In the genomic region with DNA sequence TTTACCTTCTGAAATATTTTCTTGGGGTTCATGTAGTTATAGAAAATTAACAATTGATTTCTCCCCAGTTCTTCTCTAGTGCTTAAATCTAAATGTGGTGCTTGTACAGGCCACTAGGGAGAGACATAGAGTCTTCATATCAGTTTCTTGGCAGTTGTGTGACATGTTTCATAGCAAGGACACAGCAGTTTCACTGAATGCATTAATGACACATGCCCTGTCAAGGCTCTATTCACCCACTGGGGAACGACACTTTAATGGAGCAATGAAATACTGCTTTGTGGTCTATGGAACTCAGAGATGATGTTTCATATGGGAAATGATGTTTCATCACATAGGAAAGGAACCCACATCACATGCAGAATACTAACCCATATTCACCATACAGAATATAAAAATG, we compare ENCODE assay signal across 8 cellular contexts. TPM values are rescaled to one million over a fixed set of nuclear protein-coding genes. Genes with fewer than 3 reads are reported as not detected.
DNase-seq lines count a peak whose midpoint lies in the region; ATAC-seq, FAIRE-seq and TF ChIP-seq lines count a peak whose summit lies in the region.

No MANE protein-coding gene starts in this region.

- FAIRE-seq in D721Med (lab: Jason Lieb, UNC), result peak; percentile 85
- no peak for FAIRE-seq in GM12892 (lab: Jason Lieb, UNC)

- intact Hi-C loops in ovary (cut with DNase I), result loop anchor here in 2 of 4 donors (10.0 kb wide), 1 partner anchor 225 kb away; no protein-coding TSS in a partner anchor

- ATAC-seq in GM19351 (IDR thresholded peaks at IDR 0.05; ENCODE audit: unreplicated experiment), result peak; percentile 61
- peak; percentile 57 for ATAC-seq in HG03457 (IDR thresholded peaks at IDR 0.05; ENCODE audit: unreplicated experiment)

- TF ChIP-seq POLR2A in GM12892 (IDR thresholded peaks at IDR 0.05; ENCODE audit: low read depth, low read length) (no peak), ovary (IDR thresholded peaks at IDR 0.05) (no peak)

- no peaks in the 10 kb centered on the region for H3K4me1 ChIP-seq in SJCRH30
- peaks cover 51% of the 10 kb centered on the region for H3K4me1 ChIP-seq in skeletal muscle satellite cell (ENCODE audit: control insufficient read depth, insufficient read depth, low read length)
- peaks cover 3% of the 10 kb centered on the region for H3K4me1 ChIP-seq in ovary (ENCODE audit: insufficient read depth)

- H3K9ac ChIP-seq in skeletal muscle satellite cell (ENCODE audit: low read depth, low read length), result peak overlapping the region; percentile 97

- peak; percentile 76 for TF ChIP-seq CTCF in D721Med (IDR thresholded peaks at IDR 0.05; ENCODE audit: insufficient read depth, missing control alignments)
- peak in 1 of 3 donors; percentile 30 for TF ChIP-seq CTCF in ovary (IDR thresholded peaks at IDR 0.05)

- H3K27ac ChIP-seq in SJCRH30, result no peak overlapping the region
- H3K27ac ChIP-seq in ovary, result no peak overlapping the region

- DNase-seq in D721Med (ENCODE audit: insufficient read length, low spot score), result no peak
- DNase-seq in SJCRH30, result peak; percentile 13 to 61
- peak; percentile 66 for DNase-seq in fibroblast of the conjunctiva (ENCODE audit: low read depth)
- no peak for DNase-seq in GM12892 (ENCODE audit: insufficient read length)
- no peak for DNase-seq in ovary

- no peaks in the 10 kb centered on the region for H3K9me3 ChIP-seq in SJCRH30 (replicated peaks)
- no peaks in the 10 kb centered on the region for H3K9me3 ChIP-seq in skeletal muscle satellite cell (replicated peaks; ENCODE audit: low read length)
- no peaks in the 10 kb centered on the region for H3K9me3 ChIP-seq in ovary

- 61 to 72% (median 64%) methylated on average over 1 of the region's 1 CpG for WGBS in ovary, 3 donors

- H3K27me3 ChIP-seq in SJCRH30 (no peaks in the 10 kb centered on the region), skeletal muscle satellite cell (ENCODE audit: control insufficient read depth, insufficient read depth, low read length) (no peaks in the 10 kb centered on the region), ovary (no peaks in the 10 kb centered on the region)

- H3K4me3 ChIP-seq in SJCRH30 (no peak overlapping the region), skeletal muscle satellite cell (ENCODE audit: low read length) (peak overlapping the region; percentile 86), ovary (no peak overlapping the region)

- H3K36me3 ChIP-seq in SJCRH30 (no peaks in the 10 kb centered on the region), skeletal muscle satellite cell (ENCODE audit: insufficient read depth, low read length) (peaks cover 29% of the 10 kb centered on the region), ovary (no peaks in the 10 kb centered on the region)

- no peak for TF ChIP-seq EP300 in ovary (IDR thresholded peaks at IDR 0.05)

- peak overlapping the region; percentile 64 for H3K4me2 ChIP-seq in skeletal muscle satellite cell (ENCODE audit: low read length)

RNA-seq across cellular contexts. Expression of a gene that starts 2.8 kb away (rescaled TPM):
- 4.9 and 5.6 TPM in 2 replicates for total RNA-seq in SJCRH30 (2014; rRNA removed; shearing (Covaris generic))
- 26.4 and 37.8 TPM in 2 replicates for total RNA-seq in skeletal muscle satellite cell (2012; rRNA removed)
- polyA plus RNA-seq in GM12892 (2012; ENCODE audit: missing spikeins), result not detected
- 10 to 100 TPM in 2 of 7 donors, 1 to 10 TPM in 5; 3.2 to 11.9 (median 5.3) TPM for total RNA-seq in ovary
- polyA plus RNA-seq in ovary, result 10 to 100 TPM; 12.8 to 19.5 TPM

Comparison
In these comparisons a context has a peak if more than half of its experiments do, and no peak if none do; other contexts are left out.
1. DNase-seq: peak in SJCRH30 (2 of 2) and fibroblast of the conjunctiva (single experiment); none in D721Med (single experiment), GM12892 (single experiment) and ovary (0 of 5).